In the genomic region with DNA sequence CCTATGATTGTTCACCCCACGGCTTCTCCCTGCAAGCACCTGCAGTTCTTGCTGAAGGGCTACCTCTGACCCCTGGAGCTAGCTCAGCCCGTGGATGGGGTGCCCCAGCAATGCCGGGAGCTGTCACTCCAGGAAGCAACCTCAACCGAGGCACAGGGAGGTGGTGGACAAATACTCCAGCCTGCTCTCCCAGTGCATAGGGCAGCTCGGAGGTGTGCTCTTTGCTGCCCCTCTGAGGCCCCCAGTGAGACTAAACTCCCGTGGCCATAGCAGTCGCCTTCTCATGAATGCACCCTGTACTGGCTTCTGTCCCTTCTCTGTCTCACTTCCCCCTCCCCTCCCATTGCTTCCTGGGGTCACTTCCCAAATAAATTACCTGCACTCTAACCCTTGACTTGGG, we compare ENCODE assay signal across 1 cellular context.
TF ChIP-seq lines count a peak whose summit lies in the region.

No MANE protein-coding gene starts in this region.

TF ChIP-seq in SK-N-SH, 30 proteins besides CTCF, POLR2A, EP300 and RAD21 (continued from another document):
- TF ChIP-seq USF1 (IDR thresholded peaks at IDR 0.05; ENCODE audit: borderline replicate concordance, low read depth) (no peak), YY1 (IDR thresholded peaks at IDR 0.05; ENCODE audit: low read depth) (no peak)
